In the genomic region with DNA sequence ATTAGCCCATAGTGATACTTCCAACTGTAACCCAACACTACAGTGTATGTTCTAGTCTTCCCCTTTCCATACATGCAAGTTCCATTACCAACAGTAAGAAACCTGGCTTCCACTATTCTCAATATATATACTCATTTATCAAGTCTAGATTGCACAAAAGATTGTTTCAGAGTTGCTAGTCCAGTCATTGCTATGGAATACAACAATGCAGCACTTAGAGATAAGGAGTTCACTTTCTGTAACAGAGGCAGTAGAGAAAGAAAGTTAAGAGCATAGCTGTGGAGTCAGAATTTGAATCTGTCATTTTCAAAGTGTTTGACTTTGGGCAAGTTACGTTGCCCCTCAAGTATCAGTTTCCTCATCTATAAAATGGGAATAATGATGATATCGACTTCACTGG, we compare ENCODE assay signal across 21 cellular contexts.
DNase-seq lines count a peak whose midpoint lies in the region; ATAC-seq and TF ChIP-seq lines count a peak whose summit lies in the region.
"Had no signal": no experiment of that assay in that cellular context is flagged by ENCODE, and none has a peak within 500 bp of the region (broad histone marks: within the 10 kb centered on the region; RNA-seq: fewer than 3 reads in every experiment).

No MANE protein-coding gene starts in this region.

- POLR2A ChIA-PET in activated CD8-positive, alpha-beta T cell treated with anti-CD3 and anti-CD28 coated beads for 36 hours (lab: Charles Lee), result no interaction called here

- H3K9me3 ChIP-seq in CD4-positive, CD25-positive, alpha-beta regulatory T cell (ENCODE audit: control insufficient read depth in 2 of 2, low read length in 2 of 2), result no peaks in the 10 kb centered on the region
- no peaks in the 10 kb centered on the region for H3K9me3 ChIP-seq in DOHH2 (ENCODE audit: control insufficient read depth, insufficient read depth, low read length)
- H3K9me3 ChIP-seq: colonic mucosa, SK-N-SH had no signal

- peaks cover 0 to 11% (median 2%) of the 10 kb centered on the region in 7 donors for H3K9me3 Mint-ChIP-seq in CD4-positive, CD25-positive, alpha-beta regulatory T cell
- peaks cover 35% of the 10 kb centered on the region for H3K9me3 Mint-ChIP-seq in activated CD8-positive, alpha-beta T cell treated with anti-CD3 and anti-CD28 coated beads for 36 hours

- H3K27me3 ChIP-seq in CD4-positive, CD25-positive, alpha-beta regulatory T cell (ENCODE audit: control insufficient read depth, insufficient read depth, low read length), result no peaks in the 10 kb centered on the region
- H3K27me3 ChIP-seq in DOHH2 (ENCODE audit: control insufficient read depth, low read length), result no peaks in the 10 kb centered on the region
- H3K27me3 ChIP-seq in H7 (ENCODE audit: control insufficient read depth, insufficient read depth, low read length), result no peaks in the 10 kb centered on the region
- H3K27me3 ChIP-seq: colonic mucosa, hepatocyte had no signal

- H3K4me3 ChIP-seq in CD4-positive, CD25-positive, alpha-beta regulatory T cell (ENCODE audit: low read depth, low read length), result no peak overlapping the region
- H3K4me3 ChIP-seq in DOHH2 (ENCODE audit: low read length) (no peak overlapping the region), H7 (ENCODE audit: insufficient read depth, low read depth, low read length) (no peak overlapping the region)
- H3K4me3 ChIP-seq: colonic mucosa, hepatocyte had no signal

- no peak for DNase-seq in CD4-positive, CD25-positive, alpha-beta regulatory T cell
- DNase-seq in activated CD8-positive, alpha-beta T cell treated with anti-CD3 and anti-CD28 coated beads for 36 hours, result no peak
- DNase-seq in iris pigment epithelial cell (ENCODE audit: low read depth) (peak; percentile 73), HuH-7.5 (ENCODE audit: low spot score) (no peak), H7 (no peak)
- DNase-seq in stimulated activated CD4-positive, alpha-beta T cell treated with anti-CD3 and anti-CD28 coated beads, Interleukin-2, amount 100 ng/mL, for 24 hours, result no peak
- DNase-seq: C1 segment of cervical spinal cord; colonic mucosa; effector memory CD4-positive, alpha-beta T cell; left cardiac atrium; NCI-H1417 treated with DMSO at 0.1 percent for 48 hours; NCI-H446 treated with DMSO at 0.1 percent for 48 hours; NCI-H82; right cardiac atrium; SK-N-SH had no signal

- H3F3A ChIP-seq in DOHH2 (ENCODE audit: control insufficient read depth, insufficient read depth), result no peaks in the 10 kb centered on the region; the same call in 1 of the 2 replicates

- H3K4me1 Mint-ChIP-seq in CD4-positive, CD25-positive, alpha-beta regulatory T cell, result peaks cover 48 to 90% (median 69%) of the 10 kb centered on the region in 4 donors
- peaks cover 48% of the 10 kb centered on the region for H3K4me1 Mint-ChIP-seq in activated CD8-positive, alpha-beta T cell treated with anti-CD3 and anti-CD28 coated beads for 36 hours (ENCODE audit: low read depth)

- ATAC-seq in CD4-positive, CD25-positive, alpha-beta regulatory T cell (ENCODE audit: low read depth in 2 of 2), result no peak
- ATAC-seq in activated CD8-positive, alpha-beta T cell treated with anti-CD3 and anti-CD28 coated beads for 36 hours, result no peak
- ATAC-seq: left cardiac atrium, right cardiac atrium had no signal

- H3K9me2 ChIP-seq in DOHH2 (replicated peaks; ENCODE audit: control insufficient read depth, low read length), result no peaks in the 10 kb centered on the region
- H3K9me2 ChIP-seq: SK-N-SH had no signal

- no peak for TF ChIP-seq CTCF in DOHH2 (IDR thresholded peaks at IDR 0.05; ENCODE audit: low read depth, low read length, poor library complexity, severe bottlenecking)
- no peak for TF ChIP-seq CTCF in activated CD8-positive, alpha-beta T cell treated with anti-CD3 and anti-CD28 coated beads for 36 hours (IDR thresholded peaks at IDR 0.05)

- no peak overlapping the region for H3K27ac ChIP-seq in CD4-positive, CD25-positive, alpha-beta regulatory T cell (ENCODE audit: insufficient read depth, low read length, poor library complexity, severe bottlenecking)
- 0 out of 2 replicates have a peak overlapping the region, but pooled peaks have one; percentile 46 for H3K27ac ChIP-seq in DOHH2 (ENCODE audit: low read depth, low read length)
- H3K27ac ChIP-seq: colonic mucosa, hepatocyte, KMS-11, parathyroid adenoma had no signal

- peak overlapping the region; percentile 81 to 97 (median 93) for H3K27ac Mint-ChIP-seq in CD4-positive, CD25-positive, alpha-beta regulatory T cell
- peak overlapping the region; percentile 62 for H3K27ac Mint-ChIP-seq in activated CD8-positive, alpha-beta T cell treated with anti-CD3 and anti-CD28 coated beads for 36 hours
- H3K27ac Mint-ChIP-seq: type B pancreatic cell had no signal

- no peak overlapping the region for H3K4me2 ChIP-seq in DOHH2 (ENCODE audit: low read length)
- H3K4me2 ChIP-seq: hepatocyte, KMS-11, SK-N-SH had no signal

- no peaks in the 10 kb centered on the region for H4K20me1 ChIP-seq in DOHH2 (ENCODE audit: control insufficient read depth, insufficient read depth, low read depth, low read length)

- intact Hi-C loops in activated CD8-positive, alpha-beta T cell treated with anti-CD3 and anti-CD28 coated beads for 36 hours (cut with micrococcal nuclease), result no loop called here

- CTCF ChIA-PET in activated CD8-positive, alpha-beta T cell treated with anti-CD3 and anti-CD28 coated beads for 36 hours (lab: Charles Lee), result interaction anchor here (1.3 kb wide), 1 partner anchor 16 kb away, joined by 3 read pairs; no protein-coding TSS in a partner anchor

- no peaks in the 10 kb centered on the region for H3K36me3 ChIP-seq in CD4-positive, CD25-positive, alpha-beta regulatory T cell (ENCODE audit: control insufficient read depth, insufficient read depth, low read length)
- H3K36me3 ChIP-seq in DOHH2 (ENCODE audit: control insufficient read depth, low read length) (no peaks in the 10 kb centered on the region), H7 (replicated peaks; ENCODE audit: control insufficient read depth, insufficient read depth, low read length) (no peaks in the 10 kb centered on the region)
- H3K36me3 ChIP-seq: colonic mucosa had no signal

- H3K79me2 ChIP-seq in DOHH2 (ENCODE audit: control insufficient read depth, low read length), result no peaks in the 10 kb centered on the region
- H3K79me2 ChIP-seq: hepatocyte, parathyroid adenoma had no signal

- H3K36me3 Mint-ChIP-seq in CD4-positive, CD25-positive, alpha-beta regulatory T cell, result peaks cover 21% of the 10 kb centered on the region
- peaks cover 40% of the 10 kb centered on the region for H3K36me3 Mint-ChIP-seq in activated CD8-positive, alpha-beta T cell treated with anti-CD3 and anti-CD28 coated beads for 36 hours (ENCODE audit: low read depth)

- H3K27me3 Mint-ChIP-seq in CD4-positive, CD25-positive, alpha-beta regulatory T cell, result peaks cover 7% of the 10 kb centered on the region
- no peaks in the 10 kb centered on the region for H3K27me3 Mint-ChIP-seq in activated CD8-positive, alpha-beta T cell treated with anti-CD3 and anti-CD28 coated beads for 36 hours
- H3K27me3 Mint-ChIP-seq: type B pancreatic cell had no signal

- H3K4me3 Mint-ChIP-seq in CD4-positive, CD25-positive, alpha-beta regulatory T cell, result peak overlapping the region in 3 of 4 donors; percentile 3 to 25 (median 14)
- no peak overlapping the region for H3K4me3 Mint-ChIP-seq in activated CD8-positive, alpha-beta T cell treated with anti-CD3 and anti-CD28 coated beads for 36 hours
- H3K4me3 Mint-ChIP-seq: neural crest cell, type B pancreatic cell had no signal

- H3K4me1 ChIP-seq in CD4-positive, CD25-positive, alpha-beta regulatory T cell (ENCODE audit: control insufficient read depth, insufficient read depth, low read length, poor library complexity, severe bottlenecking), result peaks cover 55% of the 10 kb centered on the region
- H3K4me1 ChIP-seq in DOHH2 (ENCODE audit: control insufficient read depth, low read length), result peaks cover 29% of the 10 kb centered on the region
- H3K4me1 ChIP-seq: colonic mucosa, parathyroid adenoma had no signal
